In the genomic region with DNA sequence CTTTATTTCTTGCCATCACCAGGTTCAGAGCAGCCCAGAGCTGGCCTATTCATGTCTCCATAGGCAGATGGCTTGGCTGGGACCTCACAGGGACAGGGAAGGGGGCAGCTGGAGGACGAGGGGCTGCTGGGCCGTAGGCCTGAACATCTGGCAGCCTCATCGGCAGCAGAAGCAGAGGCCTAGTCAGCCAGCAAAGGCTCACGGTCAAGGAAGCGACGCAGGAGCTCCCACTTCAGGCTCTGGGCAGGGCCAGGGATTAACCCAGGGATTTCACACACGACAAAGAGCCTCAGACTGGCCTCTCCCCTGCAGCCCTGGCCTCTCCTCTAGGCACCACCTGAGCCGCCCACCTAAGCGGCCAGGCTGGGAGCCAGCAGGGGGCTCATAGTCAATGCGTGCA, we compare ENCODE assay signal across 1 cellular context.
TF ChIP-seq lines count a peak whose summit lies in the region.

No MANE protein-coding gene starts in this region.

TF ChIP-seq in GM23338, 12 proteins besides CTCF, POLR2A, EP300 and RAD21 (continued from another document):
- TF ChIP-seq, protein P1, sequence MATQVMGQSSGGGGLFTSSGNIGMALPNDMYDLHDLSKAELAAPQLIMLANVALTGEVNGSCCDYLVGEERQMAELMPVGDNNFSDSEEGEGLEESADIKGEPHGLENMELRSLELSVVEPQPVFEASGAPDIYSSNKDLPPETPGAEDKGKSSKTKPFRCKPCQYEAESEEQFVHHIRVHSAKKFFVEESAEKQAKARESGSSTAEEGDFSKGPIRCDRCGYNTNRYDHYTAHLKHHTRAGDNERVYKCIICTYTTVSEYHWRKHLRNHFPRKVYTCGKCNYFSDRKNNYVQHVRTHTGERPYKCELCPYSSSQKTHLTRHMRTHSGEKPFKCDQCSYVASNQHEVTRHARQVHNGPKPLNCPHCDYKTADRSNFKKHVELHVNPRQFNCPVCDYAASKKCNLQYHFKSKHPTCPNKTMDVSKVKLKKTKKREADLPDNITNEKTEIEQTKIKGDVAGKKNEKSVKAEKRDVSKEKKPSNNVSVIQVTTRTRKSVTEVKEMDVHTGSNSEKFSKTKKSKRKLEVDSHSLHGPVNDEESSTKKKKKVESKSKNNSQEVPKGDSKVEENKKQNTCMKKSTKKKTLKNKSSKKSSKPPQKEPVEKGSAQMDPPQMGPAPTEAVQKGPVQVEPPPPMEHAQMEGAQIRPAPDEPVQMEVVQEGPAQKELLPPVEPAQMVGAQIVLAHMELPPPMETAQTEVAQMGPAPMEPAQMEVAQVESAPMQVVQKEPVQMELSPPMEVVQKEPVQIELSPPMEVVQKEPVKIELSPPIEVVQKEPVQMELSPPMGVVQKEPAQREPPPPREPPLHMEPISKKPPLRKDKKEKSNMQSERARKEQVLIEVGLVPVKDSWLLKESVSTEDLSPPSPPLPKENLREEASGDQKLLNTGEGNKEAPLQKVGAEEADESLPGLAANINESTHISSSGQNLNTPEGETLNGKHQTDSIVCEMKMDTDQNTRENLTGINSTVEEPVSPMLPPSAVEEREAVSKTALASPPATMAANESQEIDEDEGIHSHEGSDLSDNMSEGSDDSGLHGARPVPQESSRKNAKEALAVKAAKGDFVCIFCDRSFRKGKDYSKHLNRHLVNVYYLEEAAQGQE (IDR thresholded peaks at IDR 0.05; ENCODE audit: unreplicated experiment): no peak
- TF ChIP-seq, protein P2, sequence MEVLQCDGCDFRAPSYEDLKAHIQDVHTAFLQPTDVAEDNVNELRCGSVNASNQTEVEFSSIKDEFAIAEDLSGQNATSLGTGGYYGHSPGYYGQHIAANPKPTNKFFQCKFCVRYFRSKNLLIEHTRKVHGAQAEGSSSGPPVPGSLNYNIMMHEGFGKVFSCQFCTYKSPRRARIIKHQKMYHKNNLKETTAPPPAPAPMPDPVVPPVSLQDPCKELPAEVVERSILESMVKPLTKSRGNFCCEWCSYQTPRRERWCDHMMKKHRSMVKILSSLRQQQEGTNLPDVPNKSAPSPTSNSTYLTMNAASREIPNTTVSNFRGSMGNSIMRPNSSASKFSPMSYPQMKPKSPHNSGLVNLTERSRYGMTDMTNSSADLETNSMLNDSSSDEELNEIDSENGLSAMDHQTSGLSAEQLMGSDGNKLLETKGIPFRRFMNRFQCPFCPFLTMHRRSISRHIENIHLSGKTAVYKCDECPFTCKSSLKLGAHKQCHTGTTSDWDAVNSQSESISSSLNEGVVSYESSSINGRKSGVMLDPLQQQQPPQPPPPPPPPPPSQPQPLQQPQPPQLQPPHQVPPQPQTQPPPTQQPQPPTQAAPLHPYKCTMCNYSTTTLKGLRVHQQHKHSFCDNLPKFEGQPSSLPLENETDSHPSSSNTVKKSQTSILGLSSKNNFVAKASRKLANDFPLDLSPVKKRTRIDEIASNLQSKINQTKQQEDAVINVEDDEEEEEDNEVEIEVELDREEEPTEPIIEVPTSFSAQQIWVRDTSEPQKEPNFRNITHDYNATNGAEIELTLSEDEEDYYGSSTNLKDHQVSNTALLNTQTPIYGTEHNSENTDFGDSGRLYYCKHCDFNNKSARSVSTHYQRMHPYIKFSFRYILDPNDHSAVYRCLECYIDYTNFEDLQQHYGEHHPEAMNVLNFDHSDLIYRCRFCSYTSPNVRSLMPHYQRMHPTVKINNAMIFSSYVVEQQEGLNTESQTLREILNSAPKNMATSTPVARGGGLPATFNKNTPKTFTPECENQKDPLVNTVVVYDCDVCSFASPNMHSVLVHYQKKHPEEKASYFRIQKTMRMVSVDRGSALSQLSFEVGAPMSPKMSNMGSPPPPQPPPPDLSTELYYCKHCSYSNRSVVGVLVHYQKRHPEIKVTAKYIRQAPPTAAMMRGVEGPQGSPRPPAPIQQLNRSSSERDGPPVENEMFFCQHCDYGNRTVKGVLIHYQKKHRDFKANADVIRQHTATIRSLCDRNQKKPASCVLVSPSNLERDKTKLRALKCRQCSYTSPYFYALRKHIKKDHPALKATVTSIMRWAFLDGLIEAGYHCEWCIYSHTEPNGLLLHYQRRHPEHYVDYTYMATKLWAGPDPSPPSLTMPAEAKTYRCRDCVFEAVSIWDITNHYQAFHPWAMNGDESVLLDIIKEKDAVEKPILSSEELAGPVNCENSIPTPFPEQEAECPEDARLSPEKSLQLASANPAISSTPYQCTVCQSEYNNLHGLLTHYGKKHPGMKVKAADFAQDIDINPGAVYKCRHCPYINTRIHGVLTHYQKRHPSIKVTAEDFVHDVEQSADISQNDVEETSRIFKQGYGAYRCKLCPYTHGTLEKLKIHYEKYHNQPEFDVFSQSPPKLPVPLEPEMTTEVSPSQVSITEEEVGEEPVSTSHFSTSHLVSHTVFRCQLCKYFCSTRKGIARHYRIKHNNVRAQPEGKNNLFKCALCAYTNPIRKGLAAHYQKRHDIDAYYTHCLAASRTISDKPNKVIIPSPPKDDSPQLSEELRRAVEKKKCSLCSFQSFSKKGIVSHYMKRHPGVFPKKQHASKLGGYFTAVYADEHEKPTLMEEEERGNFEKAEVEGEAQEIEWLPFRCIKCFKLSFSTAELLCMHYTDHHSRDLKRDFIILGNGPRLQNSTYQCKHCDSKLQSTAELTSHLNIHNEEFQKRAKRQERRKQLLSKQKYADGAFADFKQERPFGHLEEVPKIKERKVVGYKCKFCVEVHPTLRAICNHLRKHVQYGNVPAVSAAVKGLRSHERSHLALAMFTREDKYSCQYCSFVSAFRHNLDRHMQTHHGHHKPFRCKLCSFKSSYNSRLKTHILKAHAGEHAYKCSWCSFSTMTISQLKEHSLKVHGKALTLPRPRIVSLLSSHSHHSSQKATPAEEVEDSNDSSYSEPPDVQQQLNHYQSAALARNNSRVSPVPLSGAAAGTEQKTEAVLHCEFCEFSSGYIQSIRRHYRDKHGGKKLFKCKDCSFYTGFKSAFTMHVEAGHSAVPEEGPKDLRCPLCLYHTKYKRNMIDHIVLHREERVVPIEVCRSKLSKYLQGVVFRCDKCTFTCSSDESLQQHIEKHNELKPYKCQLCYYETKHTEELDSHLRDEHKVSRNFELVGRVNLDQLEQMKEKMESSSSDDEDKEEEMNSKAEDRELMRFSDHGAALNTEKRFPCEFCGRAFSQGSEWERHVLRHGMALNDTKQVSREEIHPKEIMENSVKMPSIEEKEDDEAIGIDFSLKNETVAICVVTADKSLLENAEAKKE (CRISPR knock-in tag; IDR thresholded peaks at IDR 0.05): no peak
- no peak for TF ChIP-seq ZNF114 (CRISPR knock-in tag; IDR thresholded peaks at IDR 0.05)
- TF ChIP-seq STAT1 (IDR thresholded peaks at IDR 0.05; ENCODE audit: unreplicated experiment): no peak
